In genomic region chr16:29115013-29115813, GRCh38 we compare ENCODE assay signal across 8 cellular contexts.
DNase-seq lines count a peak whose midpoint lies in the region; ATAC-seq and TF ChIP-seq lines count a peak whose summit lies in the region.
"Not testable (repeated sequence)": the region's sequence is repeated elsewhere in the genome, so short reads cannot be mapped to it uniquely, and the experiment has no call there.

No MANE protein-coding gene starts in this region.

- ATAC-seq in SK-N-SH treated with all-trans-retinoic acid at 6 μM for 48 hours (peak; percentile 97), memory B cell (ENCODE audit: low read depth) (peak; percentile 73)
- ATAC-seq in activated naive CD8-positive, alpha-beta T cell treated with anti-CD3 and anti-CD28 coated beads, Interleukin-2, amount 10 ng/mL, durations not matched to agents 7 days and 5 days (ENCODE audit: low read depth), result peak; percentile 21

- POLR2A ChIA-PET in activated naive CD8-positive, alpha-beta T cell treated with anti-CD3 and anti-CD28 coated beads, Interleukin-2, amount 10 ng/mL, durations not matched to agents 7 days and 5 days (lab: Charles Lee), result interaction anchor here (0.6 kb wide), 1 partner anchor 105 kb away, joined by 3 read pairs; no protein-coding TSS in a partner anchor

- not testable (repeated sequence) for H3K4me3 Mint-ChIP-seq in activated naive CD8-positive, alpha-beta T cell treated with anti-CD3 and anti-CD28 coated beads, Interleukin-2, amount 10 ng/mL, durations not matched to agents 7 days and 5 days; memory B cell

- not testable (repeated sequence) for H3K4me3 ChIP-seq in GM12875 (ENCODE audit: low read depth, low read length); fibroblast of pulmonary artery (replicated peaks; ENCODE audit: low read depth, low read length)

- H3K27me3 Mint-ChIP-seq in activated naive CD8-positive, alpha-beta T cell treated with anti-CD3 and anti-CD28 coated beads, Interleukin-2, amount 10 ng/mL, durations not matched to agents 7 days and 5 days; memory B cell: not testable (repeated sequence)

- peak overlapping the region; percentile 64 for H3K27ac Mint-ChIP-seq in activated naive CD8-positive, alpha-beta T cell treated with anti-CD3 and anti-CD28 coated beads, Interleukin-2, amount 10 ng/mL, durations not matched to agents 7 days and 5 days
- H3K27ac Mint-ChIP-seq in memory B cell, result peak overlapping the region; percentile 64

- in situ Hi-C loops in ACHN (cut with HindIII; ENCODE audit: low pct_ligation_motif_present, low pct_unique_long_range_greater_than_20kb, low sequenced_read_pairs), result not testable (repeated sequence)

- peak; percentile 39 for DNase-seq in ACHN
- DNase-seq in activated naive CD8-positive, alpha-beta T cell treated with anti-CD3 and anti-CD28 coated beads, Interleukin-2, amount 10 ng/mL, durations not matched to agents 7 days and 5 days; memory B cell (ENCODE audit: low spot score in 2 of 2): not testable (repeated sequence)
- peak; percentile 73 for DNase-seq in fibroblast of pulmonary artery (ENCODE audit: low read depth)
- DNase-seq in smooth muscle cell of the brain vasculature (ENCODE audit: low read depth, low spot score), result peak; percentile 54

- not testable (repeated sequence) for H3K9me3 Mint-ChIP-seq in activated naive CD8-positive, alpha-beta T cell treated with anti-CD3 and anti-CD28 coated beads, Interleukin-2, amount 10 ng/mL, durations not matched to agents 7 days and 5 days; memory B cell

- not testable (repeated sequence) for H3K36me3 Mint-ChIP-seq in activated naive CD8-positive, alpha-beta T cell treated with anti-CD3 and anti-CD28 coated beads, Interleukin-2, amount 10 ng/mL, durations not matched to agents 7 days and 5 days; memory B cell

- peak; percentile 57 for TF ChIP-seq CTCF in GM12875 (IDR thresholded peaks at IDR 0.05; ENCODE audit: borderline replicate concordance, insufficient read depth, low read depth, low read length)
- TF ChIP-seq CTCF in LNCAP (IDR thresholded peaks at IDR 0.05), result peak; percentile 67
- peak; percentile 60 for TF ChIP-seq CTCF in fibroblast of pulmonary artery (IDR thresholded peaks at IDR 0.05; ENCODE audit: low read length, missing control alignments)

- peaks cover 35% of the 10 kb centered on the region for H3K4me1 Mint-ChIP-seq in activated naive CD8-positive, alpha-beta T cell treated with anti-CD3 and anti-CD28 coated beads, Interleukin-2, amount 10 ng/mL, durations not matched to agents 7 days and 5 days
- H3K4me1 Mint-ChIP-seq in memory B cell, result not testable (repeated sequence)

Comparison
In these comparisons a context has a peak if more than half of its experiments do, and no peak if none do; other contexts are left out.
1. ATAC-seq: peak in every context shown above with its lines; median percentile 97 in SK-N-SH treated with all-trans-retinoic acid at 6 μM for 48 hours; 73 in memory B cell; 21 in activated naive CD8-positive, alpha-beta T cell treated with anti-CD3 and anti-CD28 coated beads, Interleukin-2, amount 10 ng/mL, durations not matched to agents 7 days and 5 days.